Comparison of ENCODE assay signal across 8 cellular contexts in genomic region chr22:38873469-38874411, GRCh38. TPM values are rescaled to one million over a fixed set of nuclear protein-coding genes. Genes with fewer than 3 reads are reported as not detected.
A peak's percentile ranks its signal among the peaks of the same experiment; 100 is the strongest.
DNase-seq lines count a peak whose midpoint lies in the region; ATAC-seq and TF ChIP-seq lines count a peak whose summit lies in the region.

No MANE protein-coding gene starts in this region.

- peak overlapping the region; percentile 74 for H3K4me3 ChIP-seq in left ventricle myocardium inferior

- H3K27ac Mint-ChIP-seq in activated T-cell treated with anti-CD3 and anti-CD28 coated beads, Interleukin-2, amount 50 U/mL, for 24 hours, result peak overlapping the region; percentile 91

- peaks cover 27% of the 10 kb centered on the region for H3K36me3 Mint-ChIP-seq in activated T-cell treated with anti-CD3 and anti-CD28 coated beads, Interleukin-2, amount 50 U/mL, for 24 hours (ENCODE audit: low read depth)

- H3K9me3 ChIP-seq in left ventricle myocardium inferior (replicated peaks), result peaks cover 6% of the 10 kb centered on the region

- intact Hi-C loops in left ventricle myocardium inferior (cut with micrococcal nuclease), result no loop called here

- no peak for ATAC-seq in GM21423 (IDR thresholded peaks at IDR 0.05; ENCODE audit: unreplicated experiment)

- no peak for TF ChIP-seq CTCF in left ventricle myocardium inferior (IDR thresholded peaks at IDR 0.05; ENCODE audit: borderline replicate concordance)

- H3K9me3 Mint-ChIP-seq in activated T-cell treated with anti-CD3 and anti-CD28 coated beads, Interleukin-2, amount 50 U/mL, for 24 hours, result peaks cover 2% of the 10 kb centered on the region

- H3K27me3 ChIP-seq in left ventricle myocardium inferior (ENCODE audit: low read depth), result no peaks in the 10 kb centered on the region

- H3K4me1 Mint-ChIP-seq in activated T-cell treated with anti-CD3 and anti-CD28 coated beads, Interleukin-2, amount 50 U/mL, for 24 hours (ENCODE audit: low read depth), result peaks cover 54% of the 10 kb centered on the region

- no peaks in the 10 kb centered on the region for H3K36me3 ChIP-seq in left ventricle myocardium inferior

- peaks cover 45% of the 10 kb centered on the region for H3K4me1 ChIP-seq in left ventricle myocardium inferior

- H3K27me3 Mint-ChIP-seq in activated T-cell treated with anti-CD3 and anti-CD28 coated beads, Interleukin-2, amount 50 U/mL, for 24 hours, result no peaks in the 10 kb centered on the region

- H3K27ac ChIP-seq in left ventricle myocardium inferior (replicated peaks), result peak overlapping the region; percentile 94

- DNase-seq in ELF-1 (ENCODE audit: low read depth, low spot score), result peak; percentile 51
- DNase-seq in NCI-H2196 (lab: John Stamatoyannopoulos, UW; ENCODE audit: unreplicated experiment), result peak; percentile 20
- peak; percentile 76 for DNase-seq in activated T-cell treated with anti-CD3 and anti-CD28 coated beads, Interleukin-2, amount 50 U/mL, for 24 hours
- DNase-seq in left ventricle myocardium inferior, result no peak
- DNase-seq in stimulated activated CD4-positive, alpha-beta T cell treated with anti-CD3 and anti-CD28 coated beads, Interleukin-1b, Interleukin-23, amount 100 ng/mL, for 48 hours, result peak; percentile 88
- no peak for DNase-seq in DMS114 treated with DMSO at 0.1 percent for 48 hours (lab: John Stamatoyannopoulos, UW; ENCODE audit: unreplicated experiment)
- DNase-seq in NCI-H446 treated with DMSO at 0.1 percent for 48 hours (lab: John Stamatoyannopoulos, UW), result no peak

- H3K4me3 Mint-ChIP-seq in activated T-cell treated with anti-CD3 and anti-CD28 coated beads, Interleukin-2, amount 50 U/mL, for 24 hours, result peak overlapping the region; percentile 85

RNA-seq across cellular contexts. Expression of gene CBX6, which starts 1.7 kb away (rescaled TPM):
- total RNA-seq in left ventricle myocardium inferior, result 32.9 TPM

RNA-seq across cellular contexts. Expression of gene NPTXR, which starts 29.9 kb away (rescaled TPM):
- total RNA-seq in left ventricle myocardium inferior, result 23.3 TPM

Comparison
In these comparisons a context has a peak if more than half of its experiments do, and no peak if none do; other contexts are left out.
1. DNase-seq: peak in ELF-1 (single experiment), NCI-H2196 (single experiment), activated T-cell treated with anti-CD3 and anti-CD28 coated beads, Interleukin-2, amount 50 U/mL, for 24 hours (single experiment) and stimulated activated CD4-positive, alpha-beta T cell treated with anti-CD3 and anti-CD28 coated beads, Interleukin-1b, Interleukin-23, amount 100 ng/mL, for 48 hours (single experiment); none in left ventricle myocardium inferior (single experiment), DMS114 treated with DMSO at 0.1 percent for 48 hours (single experiment) and NCI-H446 treated with DMSO at 0.1 percent for 48 hours (single experiment).